In the genomic region with DNA sequence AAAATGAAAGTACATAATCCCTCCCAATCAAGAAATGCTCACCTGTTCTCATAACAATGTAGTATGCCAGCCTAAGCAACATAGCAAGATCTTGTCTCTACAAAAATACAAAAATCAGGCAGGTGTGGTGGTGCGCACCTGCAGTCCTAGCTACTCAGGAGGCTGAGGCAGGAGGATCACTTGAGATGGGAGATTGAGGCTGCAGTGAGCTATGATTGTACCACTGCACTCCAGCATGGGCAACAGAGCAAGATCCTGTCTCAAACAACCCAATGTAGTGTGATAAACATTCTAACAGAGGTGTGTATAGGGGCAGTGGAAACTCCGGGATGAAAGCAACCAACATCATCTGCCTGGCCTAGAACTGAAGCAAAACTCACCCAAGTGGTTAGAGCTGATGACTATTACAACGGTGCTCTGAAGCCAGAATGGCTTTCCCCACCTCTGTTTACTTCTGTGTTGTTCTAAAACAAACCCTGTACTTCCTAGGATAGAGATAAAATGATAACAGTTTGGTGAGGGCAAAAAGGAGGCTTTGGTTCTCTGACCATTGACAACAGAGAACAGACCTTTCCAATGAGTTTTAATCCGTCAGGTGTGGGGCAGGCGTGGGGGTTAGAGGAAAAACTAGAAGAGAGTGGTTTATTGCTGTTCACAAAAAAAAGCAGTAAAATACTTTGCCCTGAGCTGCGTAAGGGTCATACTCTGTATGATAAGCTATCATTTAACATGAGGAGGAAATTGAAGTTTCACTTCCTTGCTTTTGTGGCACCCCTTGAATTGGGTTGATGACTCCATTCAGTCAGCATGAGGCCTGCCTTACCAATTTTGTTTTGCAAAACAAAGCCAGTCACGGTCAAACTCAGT, we compare ENCODE assay signal across 1 cellular context.
TF ChIP-seq lines count a peak whose summit lies in the region.

No MANE protein-coding gene starts in this region.

TF ChIP-seq in GM23338, 12 proteins besides CTCF, POLR2A, EP300 and RAD21 (continued from another document):
- TF ChIP-seq, protein P1, sequence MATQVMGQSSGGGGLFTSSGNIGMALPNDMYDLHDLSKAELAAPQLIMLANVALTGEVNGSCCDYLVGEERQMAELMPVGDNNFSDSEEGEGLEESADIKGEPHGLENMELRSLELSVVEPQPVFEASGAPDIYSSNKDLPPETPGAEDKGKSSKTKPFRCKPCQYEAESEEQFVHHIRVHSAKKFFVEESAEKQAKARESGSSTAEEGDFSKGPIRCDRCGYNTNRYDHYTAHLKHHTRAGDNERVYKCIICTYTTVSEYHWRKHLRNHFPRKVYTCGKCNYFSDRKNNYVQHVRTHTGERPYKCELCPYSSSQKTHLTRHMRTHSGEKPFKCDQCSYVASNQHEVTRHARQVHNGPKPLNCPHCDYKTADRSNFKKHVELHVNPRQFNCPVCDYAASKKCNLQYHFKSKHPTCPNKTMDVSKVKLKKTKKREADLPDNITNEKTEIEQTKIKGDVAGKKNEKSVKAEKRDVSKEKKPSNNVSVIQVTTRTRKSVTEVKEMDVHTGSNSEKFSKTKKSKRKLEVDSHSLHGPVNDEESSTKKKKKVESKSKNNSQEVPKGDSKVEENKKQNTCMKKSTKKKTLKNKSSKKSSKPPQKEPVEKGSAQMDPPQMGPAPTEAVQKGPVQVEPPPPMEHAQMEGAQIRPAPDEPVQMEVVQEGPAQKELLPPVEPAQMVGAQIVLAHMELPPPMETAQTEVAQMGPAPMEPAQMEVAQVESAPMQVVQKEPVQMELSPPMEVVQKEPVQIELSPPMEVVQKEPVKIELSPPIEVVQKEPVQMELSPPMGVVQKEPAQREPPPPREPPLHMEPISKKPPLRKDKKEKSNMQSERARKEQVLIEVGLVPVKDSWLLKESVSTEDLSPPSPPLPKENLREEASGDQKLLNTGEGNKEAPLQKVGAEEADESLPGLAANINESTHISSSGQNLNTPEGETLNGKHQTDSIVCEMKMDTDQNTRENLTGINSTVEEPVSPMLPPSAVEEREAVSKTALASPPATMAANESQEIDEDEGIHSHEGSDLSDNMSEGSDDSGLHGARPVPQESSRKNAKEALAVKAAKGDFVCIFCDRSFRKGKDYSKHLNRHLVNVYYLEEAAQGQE (IDR thresholded peaks at IDR 0.05; ENCODE audit: unreplicated experiment), result no peak
- TF ChIP-seq, protein P2, sequence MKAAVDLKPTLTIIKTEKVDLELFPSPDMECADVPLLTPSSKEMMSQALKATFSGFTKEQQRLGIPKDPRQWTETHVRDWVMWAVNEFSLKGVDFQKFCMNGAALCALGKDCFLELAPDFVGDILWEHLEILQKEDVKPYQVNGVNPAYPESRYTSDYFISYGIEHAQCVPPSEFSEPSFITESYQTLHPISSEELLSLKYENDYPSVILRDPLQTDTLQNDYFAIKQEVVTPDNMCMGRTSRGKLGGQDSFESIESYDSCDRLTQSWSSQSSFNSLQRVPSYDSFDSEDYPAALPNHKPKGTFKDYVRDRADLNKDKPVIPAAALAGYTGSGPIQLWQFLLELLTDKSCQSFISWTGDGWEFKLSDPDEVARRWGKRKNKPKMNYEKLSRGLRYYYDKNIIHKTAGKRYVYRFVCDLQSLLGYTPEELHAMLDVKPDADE (IDR thresholded peaks at IDR 0.05), result no peak
- TF ChIP-seq NANOG (IDR thresholded peaks at IDR 0.05; ENCODE audit: borderline replicate concordance), result no peak
- no peak for TF ChIP-seq JUNB (IDR thresholded peaks at IDR 0.05; ENCODE audit: unreplicated experiment)
- no peak for TF ChIP-seq EZH2 (IDR thresholded peaks at IDR 0.05; ENCODE audit: low read depth, unreplicated experiment)
- TF ChIP-seq, protein P3, sequence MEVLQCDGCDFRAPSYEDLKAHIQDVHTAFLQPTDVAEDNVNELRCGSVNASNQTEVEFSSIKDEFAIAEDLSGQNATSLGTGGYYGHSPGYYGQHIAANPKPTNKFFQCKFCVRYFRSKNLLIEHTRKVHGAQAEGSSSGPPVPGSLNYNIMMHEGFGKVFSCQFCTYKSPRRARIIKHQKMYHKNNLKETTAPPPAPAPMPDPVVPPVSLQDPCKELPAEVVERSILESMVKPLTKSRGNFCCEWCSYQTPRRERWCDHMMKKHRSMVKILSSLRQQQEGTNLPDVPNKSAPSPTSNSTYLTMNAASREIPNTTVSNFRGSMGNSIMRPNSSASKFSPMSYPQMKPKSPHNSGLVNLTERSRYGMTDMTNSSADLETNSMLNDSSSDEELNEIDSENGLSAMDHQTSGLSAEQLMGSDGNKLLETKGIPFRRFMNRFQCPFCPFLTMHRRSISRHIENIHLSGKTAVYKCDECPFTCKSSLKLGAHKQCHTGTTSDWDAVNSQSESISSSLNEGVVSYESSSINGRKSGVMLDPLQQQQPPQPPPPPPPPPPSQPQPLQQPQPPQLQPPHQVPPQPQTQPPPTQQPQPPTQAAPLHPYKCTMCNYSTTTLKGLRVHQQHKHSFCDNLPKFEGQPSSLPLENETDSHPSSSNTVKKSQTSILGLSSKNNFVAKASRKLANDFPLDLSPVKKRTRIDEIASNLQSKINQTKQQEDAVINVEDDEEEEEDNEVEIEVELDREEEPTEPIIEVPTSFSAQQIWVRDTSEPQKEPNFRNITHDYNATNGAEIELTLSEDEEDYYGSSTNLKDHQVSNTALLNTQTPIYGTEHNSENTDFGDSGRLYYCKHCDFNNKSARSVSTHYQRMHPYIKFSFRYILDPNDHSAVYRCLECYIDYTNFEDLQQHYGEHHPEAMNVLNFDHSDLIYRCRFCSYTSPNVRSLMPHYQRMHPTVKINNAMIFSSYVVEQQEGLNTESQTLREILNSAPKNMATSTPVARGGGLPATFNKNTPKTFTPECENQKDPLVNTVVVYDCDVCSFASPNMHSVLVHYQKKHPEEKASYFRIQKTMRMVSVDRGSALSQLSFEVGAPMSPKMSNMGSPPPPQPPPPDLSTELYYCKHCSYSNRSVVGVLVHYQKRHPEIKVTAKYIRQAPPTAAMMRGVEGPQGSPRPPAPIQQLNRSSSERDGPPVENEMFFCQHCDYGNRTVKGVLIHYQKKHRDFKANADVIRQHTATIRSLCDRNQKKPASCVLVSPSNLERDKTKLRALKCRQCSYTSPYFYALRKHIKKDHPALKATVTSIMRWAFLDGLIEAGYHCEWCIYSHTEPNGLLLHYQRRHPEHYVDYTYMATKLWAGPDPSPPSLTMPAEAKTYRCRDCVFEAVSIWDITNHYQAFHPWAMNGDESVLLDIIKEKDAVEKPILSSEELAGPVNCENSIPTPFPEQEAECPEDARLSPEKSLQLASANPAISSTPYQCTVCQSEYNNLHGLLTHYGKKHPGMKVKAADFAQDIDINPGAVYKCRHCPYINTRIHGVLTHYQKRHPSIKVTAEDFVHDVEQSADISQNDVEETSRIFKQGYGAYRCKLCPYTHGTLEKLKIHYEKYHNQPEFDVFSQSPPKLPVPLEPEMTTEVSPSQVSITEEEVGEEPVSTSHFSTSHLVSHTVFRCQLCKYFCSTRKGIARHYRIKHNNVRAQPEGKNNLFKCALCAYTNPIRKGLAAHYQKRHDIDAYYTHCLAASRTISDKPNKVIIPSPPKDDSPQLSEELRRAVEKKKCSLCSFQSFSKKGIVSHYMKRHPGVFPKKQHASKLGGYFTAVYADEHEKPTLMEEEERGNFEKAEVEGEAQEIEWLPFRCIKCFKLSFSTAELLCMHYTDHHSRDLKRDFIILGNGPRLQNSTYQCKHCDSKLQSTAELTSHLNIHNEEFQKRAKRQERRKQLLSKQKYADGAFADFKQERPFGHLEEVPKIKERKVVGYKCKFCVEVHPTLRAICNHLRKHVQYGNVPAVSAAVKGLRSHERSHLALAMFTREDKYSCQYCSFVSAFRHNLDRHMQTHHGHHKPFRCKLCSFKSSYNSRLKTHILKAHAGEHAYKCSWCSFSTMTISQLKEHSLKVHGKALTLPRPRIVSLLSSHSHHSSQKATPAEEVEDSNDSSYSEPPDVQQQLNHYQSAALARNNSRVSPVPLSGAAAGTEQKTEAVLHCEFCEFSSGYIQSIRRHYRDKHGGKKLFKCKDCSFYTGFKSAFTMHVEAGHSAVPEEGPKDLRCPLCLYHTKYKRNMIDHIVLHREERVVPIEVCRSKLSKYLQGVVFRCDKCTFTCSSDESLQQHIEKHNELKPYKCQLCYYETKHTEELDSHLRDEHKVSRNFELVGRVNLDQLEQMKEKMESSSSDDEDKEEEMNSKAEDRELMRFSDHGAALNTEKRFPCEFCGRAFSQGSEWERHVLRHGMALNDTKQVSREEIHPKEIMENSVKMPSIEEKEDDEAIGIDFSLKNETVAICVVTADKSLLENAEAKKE (CRISPR knock-in tag; IDR thresholded peaks at IDR 0.05), result no peak
- TF ChIP-seq EZH2phosphoT487 (IDR thresholded peaks at IDR 0.05; ENCODE audit: unreplicated experiment), result no peak
- no peak for TF ChIP-seq CREB1 (CRISPR knock-in tag; IDR thresholded peaks at IDR 0.05; ENCODE audit: low read depth)
- no peak for TF ChIP-seq POLR2AphosphoS5 (IDR thresholded peaks at IDR 0.05; ENCODE audit: low read depth)
